In genomic region chr1:119648620-119649004, GRCh38 we compare ENCODE assay signal across 8 cellular contexts. TPM values are rescaled to one million over a fixed set of nuclear protein-coding genes. Genes with fewer than 3 reads are reported as not detected.
A peak's percentile ranks its signal among the peaks of the same experiment; 100 is the strongest.
DNase-seq lines count a peak whose midpoint lies in the region; ATAC-seq, FAIRE-seq and TF ChIP-seq lines count a peak whose summit lies in the region.

No MANE protein-coding gene starts in this region.

- peak in 3 of 61 donors; percentile 27 to 44 (median 35) for DNase-seq in caudate nucleus (lab: John Stamatoyannopoulos, UW)
- no peak for DNase-seq in HK-2 (ENCODE audit: unreplicated experiment)
- no peak for DNase-seq in activated gamma-delta T cell treated with Interleukin-2 at 50 U/mL for 16 hours
- no peak for DNase-seq in GM12892 (ENCODE audit: insufficient read length)

- H3K4me1 ChIP-seq in HUES48 (ENCODE audit: control insufficient read depth, insufficient read depth, low read length) (peaks cover 44% of the 10 kb centered on the region), mononuclear cell (ENCODE audit: insufficient read depth, low read length) (peaks cover 23% of the 10 kb centered on the region)

- H3K27me3 ChIP-seq in HUES48 (ENCODE audit: control insufficient read depth, insufficient read depth, low read length) (peaks cover 10% of the 10 kb centered on the region; the same call in 1 of the 2 replicates), mononuclear cell (ENCODE audit: insufficient read depth, low read length) (peaks cover 47% of the 10 kb centered on the region)

- no peaks in the 10 kb centered on the region for H3K36me3 ChIP-seq in HUES48 (ENCODE audit: control insufficient read depth, insufficient read depth, low read length)

- no peaks in the 10 kb centered on the region for H3K9me3 ChIP-seq in HUES48 (ENCODE audit: control insufficient read depth, insufficient read depth, low read length)
- H3K9me3 ChIP-seq in mononuclear cell (ENCODE audit: low read depth, low read length): no peaks in the 10 kb centered on the region

- peak overlapping the region; percentile 80 for H3K27ac ChIP-seq in 22Rv1
- H3K27ac ChIP-seq in HUES48 (ENCODE audit: low read depth, low read length): peak overlapping the region; percentile 93
- H3K27ac ChIP-seq in caudate nucleus (ENCODE audit: low read depth, low read length): peak overlapping the region; percentile 21

- no peak for FAIRE-seq in GM12892 (lab: Jason Lieb, UNC)

- peak overlapping the region; percentile 90 for H3K9ac ChIP-seq in HUES48 (ENCODE audit: low read depth, low read length)

- H3K4me3 ChIP-seq in HUES48 (ENCODE audit: low read depth, low read length) (peak overlapping the region; percentile 96), mononuclear cell (ENCODE audit: low read length) (peak overlapping the region; percentile 51)

- ATAC-seq in GM18858 (IDR thresholded peaks at IDR 0.05; ENCODE audit: unreplicated experiment): no peak

- no peak for TF ChIP-seq POLR2A in GM12892 (IDR thresholded peaks at IDR 0.05; ENCODE audit: low read depth, low read length)

- TF ChIP-seq CTCF in 22Rv1 (IDR thresholded peaks at IDR 0.05): no peak

RNA-seq across cellular contexts. Expression of gene ZNF697, which starts 0.5 kb away (rescaled TPM):
- 4.1 TPM for total RNA-seq in mononuclear cell
- polyA plus RNA-seq in GM12892 (2012; ENCODE audit: missing spikeins): 0.78 TPM

Comparison
In these comparisons a context has a peak if more than half of its experiments do, and no peak if none do; other contexts are left out.
1. H3K27ac ChIP-seq: peak in every context shown above with its lines; median percentile 93 in HUES48; 80 in 22Rv1; 21 in caudate nucleus.